ENCODE assay signal across 16 cellular contexts in the genomic region with DNA sequence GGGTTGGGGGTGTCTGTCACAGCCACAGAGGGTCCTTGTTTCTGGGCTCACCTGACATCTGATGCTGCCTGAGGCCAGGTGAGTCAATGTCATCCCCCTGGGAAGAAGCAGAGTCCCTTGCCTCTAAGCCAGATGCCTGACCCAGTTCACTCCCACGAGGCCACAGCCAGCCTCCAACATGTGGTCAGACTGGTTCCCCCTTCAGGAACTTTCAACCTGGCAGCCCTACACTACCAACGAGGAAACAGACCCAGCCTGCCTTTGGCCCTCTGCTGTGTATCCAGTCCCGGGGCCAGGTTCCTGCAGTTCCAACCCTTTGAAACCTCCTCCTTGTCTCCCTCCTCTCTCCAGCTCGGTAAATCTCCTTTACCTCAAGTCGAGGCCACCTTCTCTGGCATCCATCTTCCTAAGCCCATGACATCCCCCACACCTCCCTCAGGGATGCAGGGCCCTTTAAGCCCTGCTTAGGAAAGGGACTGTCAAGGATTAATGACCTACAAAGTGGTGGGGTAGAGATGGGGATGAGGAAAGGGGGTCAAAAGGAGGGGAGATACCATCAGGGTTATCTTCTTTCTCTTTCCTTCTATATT.
"Had no signal": no experiment of that assay in that cellular context is flagged by ENCODE, and none has a peak within 500 bp of the region (broad histone marks: within the 10 kb centered on the region; RNA-seq: fewer than 3 reads in every experiment).

No MANE protein-coding gene starts in this region.

- H3K9me3 ChIP-seq: breast epithelium, tibial nerve had no signal

- H3K4me3 ChIP-seq: breast epithelium, lung, tibial nerve had no signal

- H3K27me3 Mint-ChIP-seq: activated CD4-positive, alpha-beta memory T cell treated with anti-CD3 and anti-CD28 coated beads for 36 hours; activated naive CD8-positive, alpha-beta T cell treated with anti-CD3 and anti-CD28 coated beads for 36 hours had no signal

- H3K4me3 Mint-ChIP-seq: activated CD4-positive, alpha-beta memory T cell treated with anti-CD3 and anti-CD28 coated beads for 36 hours; activated naive CD8-positive, alpha-beta T cell treated with anti-CD3 and anti-CD28 coated beads for 36 hours; activated T-cell treated with anti-CD3 and anti-CD28 coated beads, Interleukin-2, amount 50 U/mL, for 4 hours; naive thymus-derived CD4-positive, alpha-beta T cell had no signal

- H3K27ac ChIP-seq: breast epithelium, tibial nerve had no signal

- H3K27me3 ChIP-seq: breast epithelium, tibial nerve had no signal

- H3K36me3 ChIP-seq: breast epithelium, tibial nerve had no signal

- DNase-seq: activated CD4-positive, alpha-beta memory T cell treated with anti-CD3 and anti-CD28 coated beads for 36 hours; activated CD4-positive, alpha-beta T cell treated with anti-CD3 and anti-CD28 coated beads for 1 hour; activated gamma-delta T cell; activated naive CD8-positive, alpha-beta T cell treated with anti-CD3 and anti-CD28 coated beads for 36 hours; activated T-cell treated with anti-CD3 and anti-CD28 coated beads, Interleukin-2, amount 50 U/mL, for 4 hours; aorta; dermis blood vessel endothelial cell; erythroblast; hypothalamus; naive thymus-derived CD4-positive, alpha-beta T cell; nucleus accumbens; small intestine had no signal

- H3K36me3 Mint-ChIP-seq: activated CD4-positive, alpha-beta memory T cell treated with anti-CD3 and anti-CD28 coated beads for 36 hours; activated naive CD8-positive, alpha-beta T cell treated with anti-CD3 and anti-CD28 coated beads for 36 hours; naive thymus-derived CD4-positive, alpha-beta T cell had no signal

- H3K27ac Mint-ChIP-seq: activated CD4-positive, alpha-beta memory T cell treated with anti-CD3 and anti-CD28 coated beads for 36 hours; activated naive CD8-positive, alpha-beta T cell treated with anti-CD3 and anti-CD28 coated beads for 36 hours; naive thymus-derived CD4-positive, alpha-beta T cell had no signal

- FAIRE-seq: small intestine had no signal

- H3K4me1 Mint-ChIP-seq: activated naive CD8-positive, alpha-beta T cell treated with anti-CD3 and anti-CD28 coated beads for 36 hours had no signal

- H3K4me1 ChIP-seq: breast epithelium, tibial nerve had no signal

- ATAC-seq: activated T-cell treated with anti-CD3 and anti-CD28 coated beads, Interleukin-2, amount 50 U/mL, for 4 hours; naive thymus-derived CD4-positive, alpha-beta T cell; right cardiac atrium had no signal

- H3K9me3 Mint-ChIP-seq: activated CD4-positive, alpha-beta memory T cell treated with anti-CD3 and anti-CD28 coated beads for 36 hours; activated naive CD8-positive, alpha-beta T cell treated with anti-CD3 and anti-CD28 coated beads for 36 hours; activated T-cell treated with anti-CD3 and anti-CD28 coated beads, Interleukin-2, amount 50 U/mL, for 4 hours; naive thymus-derived CD4-positive, alpha-beta T cell had no signal
